ENCODE assay signal across 9 cellular contexts in genomic region chr22:30575011-30575671, GRCh38. TPM values are rescaled to one million over a fixed set of nuclear protein-coding genes. Genes with fewer than 3 reads are reported as not detected.
DNase-seq lines count a peak whose midpoint lies in the region; FAIRE-seq and TF ChIP-seq lines count a peak whose summit lies in the region.
"Had no signal": no experiment of that assay in that cellular context is flagged by ENCODE, and none has a peak within 500 bp of the region (broad histone marks: within the 10 kb centered on the region; RNA-seq: fewer than 3 reads in every experiment).

No MANE protein-coding gene starts in this region.

- peaks cover 44% of the 10 kb centered on the region for H3K36me3 ChIP-seq in skeletal muscle satellite cell (ENCODE audit: insufficient read depth, low read length)

- H3K4me1 Mint-ChIP-seq in activated T-helper 1 cell treated with anti-CD3 and anti-CD28 coated beads, Interleukin-12 subunit alpha, Interleukin-12 subunit beta, Interleukin-2, Interleukin-4 antibody, amounts not matched to agents 30 ng/mL and 10 ng/mL and 1 ng/mL, durations not matched to agents 14 hours and 24 hours and 36 hours (ENCODE audit: low read depth): no peaks in the 10 kb centered on the region

- H3K36me3 Mint-ChIP-seq in activated T-helper 1 cell treated with anti-CD3 and anti-CD28 coated beads, Interleukin-12 subunit alpha, Interleukin-12 subunit beta, Interleukin-2, Interleukin-4 antibody, amounts not matched to agents 30 ng/mL and 10 ng/mL and 1 ng/mL, durations not matched to agents 14 hours and 24 hours and 36 hours (ENCODE audit: low read depth): peaks cover 34% of the 10 kb centered on the region

- no peak for FAIRE-seq in GM12892 (lab: Jason Lieb, UNC)
- FAIRE-seq: GM19239 had no signal

- intact Hi-C loops in activated T-helper 1 cell treated with anti-CD3 and anti-CD28 coated beads, Interleukin-12 subunit alpha, Interleukin-12 subunit beta, Interleukin-2, Interleukin-4 antibody, amounts not matched to agents 30 ng/mL and 10 ng/mL and 1 ng/mL, durations not matched to agents 14 hours and 24 hours and 36 hours (cut with micrococcal nuclease): no loop called here

- H3K4me2 ChIP-seq in skeletal muscle satellite cell (ENCODE audit: low read length): peak overlapping the region; percentile 55

- H3K4me3 ChIP-seq in astrocyte of the cerebellum (ENCODE audit: low read depth, low read length) (peak overlapping the region; percentile 14), iPS-18c (ENCODE audit: insufficient read depth, low read depth, low read length) (peak overlapping the region; percentile 50), skeletal muscle satellite cell (ENCODE audit: low read length) (no peak overlapping the region)

- H3K27me3 Mint-ChIP-seq in activated T-helper 1 cell treated with anti-CD3 and anti-CD28 coated beads, Interleukin-12 subunit alpha, Interleukin-12 subunit beta, Interleukin-2, Interleukin-4 antibody, amounts not matched to agents 30 ng/mL and 10 ng/mL and 1 ng/mL, durations not matched to agents 14 hours and 24 hours and 36 hours (ENCODE audit: insufficient read depth): peaks cover 4% of the 10 kb centered on the region

- H3K27ac Mint-ChIP-seq in activated T-helper 1 cell treated with anti-CD3 and anti-CD28 coated beads, Interleukin-12 subunit alpha, Interleukin-12 subunit beta, Interleukin-2, Interleukin-4 antibody, amounts not matched to agents 30 ng/mL and 10 ng/mL and 1 ng/mL, durations not matched to agents 14 hours and 24 hours and 36 hours: no peak overlapping the region

- TF ChIP-seq POLR2A in GM12892 (IDR thresholded peaks at IDR 0.05; ENCODE audit: low read depth, low read length): 0 out of 2 replicates have a peak, but pooled peaks have one; percentile 15

- in situ Hi-C loops in astrocyte of the cerebellum (cut with HindIII; ENCODE audit: low sequenced_read_pairs): no loop called here

- DNase-seq in GM12892 (ENCODE audit: insufficient read length) (no peak), astrocyte of the cerebellum (ENCODE audit: low read depth) (no peak), NCI-H128 (lab: John Stamatoyannopoulos, UW; ENCODE audit: unreplicated experiment) (no peak), germinal center (ENCODE audit: low spot score) (no peak)
- no peak for DNase-seq in activated T-helper 1 cell treated with anti-CD3 and anti-CD28 coated beads, Interleukin-12 subunit alpha, Interleukin-12 subunit beta, Interleukin-2, Interleukin-4 antibody, amounts not matched to agents 30 ng/mL and 10 ng/mL and 1 ng/mL, durations not matched to agents 14 hours and 24 hours and 36 hours (ENCODE audit: low spot score)
- no peak for DNase-seq in central memory CD4-positive, alpha-beta T cell

- H3K9me3 ChIP-seq in iPS-18c (ENCODE audit: control insufficient read depth, insufficient read depth, low read length) (no peaks in the 10 kb centered on the region), skeletal muscle satellite cell (replicated peaks; ENCODE audit: low read length) (no peaks in the 10 kb centered on the region)

- peak; percentile 22 for TF ChIP-seq CTCF in astrocyte of the cerebellum (IDR thresholded peaks at IDR 0.05; ENCODE audit: low read depth, low read length, missing control alignments)

- H3K9me3 Mint-ChIP-seq in activated T-helper 1 cell treated with anti-CD3 and anti-CD28 coated beads, Interleukin-12 subunit alpha, Interleukin-12 subunit beta, Interleukin-2, Interleukin-4 antibody, amounts not matched to agents 30 ng/mL and 10 ng/mL and 1 ng/mL, durations not matched to agents 14 hours and 24 hours and 36 hours: no peaks in the 10 kb centered on the region

- peaks cover 4% of the 10 kb centered on the region for H3K27me3 ChIP-seq in skeletal muscle satellite cell (ENCODE audit: control insufficient read depth, insufficient read depth, low read length)

- H3K4me1 ChIP-seq in skeletal muscle satellite cell (ENCODE audit: control insufficient read depth, insufficient read depth, low read length): peaks cover 16% of the 10 kb centered on the region

- H3K4me3 Mint-ChIP-seq in activated T-helper 1 cell treated with anti-CD3 and anti-CD28 coated beads, Interleukin-12 subunit alpha, Interleukin-12 subunit beta, Interleukin-2, Interleukin-4 antibody, amounts not matched to agents 30 ng/mL and 10 ng/mL and 1 ng/mL, durations not matched to agents 14 hours and 24 hours and 36 hours: no peak overlapping the region

- H3K9ac ChIP-seq in skeletal muscle satellite cell (ENCODE audit: low read depth, low read length): peak overlapping the region; percentile 53

RNA-seq across cellular contexts. Expression of gene GAL3ST1, which starts 0.7 kb away (rescaled TPM):
- polyA plus RNA-seq in GM12892 (2012; ENCODE audit: missing spikeins): not detected
- 0.22 TPM in 1 of 2 replicates, not detected in the other for total RNA-seq in skeletal muscle satellite cell (2012; rRNA removed)
- not detected in 2 replicates for total RNA-seq in activated T-helper 1 cell treated with anti-CD3 and anti-CD28 coated beads, Interleukin-12 subunit alpha, Interleukin-12 subunit beta, Interleukin-2, Interleukin-4 antibody, amounts not matched to agents 30 ng/mL and 10 ng/mL and 1 ng/mL, durations not matched to agents 14 hours and 24 hours and 36 hours

RNA-seq across cellular contexts. Expression of gene PES1, which starts 16.6 kb away (rescaled TPM):
- 50.4 TPM for polyA plus RNA-seq in GM12892 (2012; ENCODE audit: missing spikeins)
- 102 and 121 TPM in 2 replicates for total RNA-seq in skeletal muscle satellite cell (2012; rRNA removed)
- total RNA-seq in activated T-helper 1 cell treated with anti-CD3 and anti-CD28 coated beads, Interleukin-12 subunit alpha, Interleukin-12 subunit beta, Interleukin-2, Interleukin-4 antibody, amounts not matched to agents 30 ng/mL and 10 ng/mL and 1 ng/mL, durations not matched to agents 14 hours and 24 hours and 36 hours: 168 and 169 TPM in 2 replicates

RNA-seq across cellular contexts. Expression of gene SEC14L6, which starts 28.6 kb away (rescaled TPM):
- not detected for polyA plus RNA-seq in GM12892 (2012; ENCODE audit: missing spikeins)
- total RNA-seq in skeletal muscle satellite cell (2012; rRNA removed): not detected in 2 replicates
- total RNA-seq in activated T-helper 1 cell treated with anti-CD3 and anti-CD28 coated beads, Interleukin-12 subunit alpha, Interleukin-12 subunit beta, Interleukin-2, Interleukin-4 antibody, amounts not matched to agents 30 ng/mL and 10 ng/mL and 1 ng/mL, durations not matched to agents 14 hours and 24 hours and 36 hours: not detected in 2 replicates

RNA-seq across cellular contexts. Expression of gene TCN2, which starts 31.8 kb away (rescaled TPM):
- 4.0 TPM for polyA plus RNA-seq in GM12892 (2012; ENCODE audit: missing spikeins)
- 3.7 and 5.3 TPM in 2 replicates for total RNA-seq in skeletal muscle satellite cell (2012; rRNA removed)
- total RNA-seq in activated T-helper 1 cell treated with anti-CD3 and anti-CD28 coated beads, Interleukin-12 subunit alpha, Interleukin-12 subunit beta, Interleukin-2, Interleukin-4 antibody, amounts not matched to agents 30 ng/mL and 10 ng/mL and 1 ng/mL, durations not matched to agents 14 hours and 24 hours and 36 hours: 0.23 and 0.34 TPM in 2 replicates
